Comparison of ENCODE assay signal across 8 cellular contexts in the genomic region with DNA sequence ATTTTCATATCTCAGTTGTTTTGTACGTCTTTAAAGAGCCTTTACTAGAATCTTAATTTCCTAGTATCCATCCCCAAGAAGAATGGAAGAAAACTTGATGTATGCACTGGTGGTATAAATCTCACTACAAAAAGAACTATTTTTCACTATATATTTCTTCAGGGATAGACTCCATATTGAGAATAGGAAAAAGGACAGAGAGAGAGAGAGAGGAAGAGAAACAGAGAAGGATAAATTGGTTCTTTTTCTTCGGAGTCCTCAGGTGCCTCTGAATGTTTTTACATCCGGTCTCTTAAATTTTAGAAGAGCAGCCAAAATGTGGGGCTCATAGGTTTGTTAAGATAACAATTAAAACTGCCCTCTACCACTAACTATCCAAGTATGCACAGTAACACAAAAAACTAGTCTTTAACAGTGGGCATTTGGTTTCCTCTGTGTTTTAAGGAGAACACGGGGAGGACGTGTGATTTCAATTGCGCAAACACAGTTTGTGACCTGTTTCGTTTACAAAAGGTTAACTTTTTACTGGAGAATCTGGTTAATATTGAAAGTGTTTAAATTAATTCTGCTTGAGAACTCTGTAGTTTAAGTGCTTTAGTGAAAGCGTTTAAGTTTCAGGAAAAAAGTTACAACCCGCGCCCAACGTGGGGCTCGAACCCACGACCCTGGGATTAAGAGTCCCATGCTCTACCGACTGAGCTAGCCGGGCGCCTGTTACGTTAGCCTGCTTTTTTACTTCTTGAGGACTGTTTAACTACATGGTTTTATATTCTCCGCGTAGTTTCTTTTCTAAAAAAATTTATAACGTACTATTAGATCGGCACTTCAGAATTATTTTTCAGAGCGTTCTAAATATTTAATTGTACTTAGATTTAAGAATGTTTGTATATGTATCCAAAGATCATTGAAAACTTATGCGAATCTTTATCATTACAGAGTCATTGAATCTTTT. TPM values are rescaled to one million over a fixed set of nuclear protein-coding genes. Genes with fewer than 3 reads are reported as not detected.
DNase-seq lines count a peak whose midpoint lies in the region; ATAC-seq, FAIRE-seq and TF ChIP-seq lines count a peak whose summit lies in the region.

No MANE protein-coding gene starts in this region.

- DNase-seq in AG20443 (ENCODE audit: low spot score): peak; percentile 49
- DNase-seq in H54 (ENCODE audit: insufficient read length, low spot score): no peak
- DNase-seq in NCI-H2227 (lab: John Stamatoyannopoulos, UW; ENCODE audit: unreplicated experiment): peak; percentile 81
- DNase-seq in activated CD4-positive, alpha-beta T cell treated with anti-CD3 and anti-CD28 coated beads, Interleukin-2, amount 10 ng/mL, durations not matched to agents 24 days and 14 days: peak; percentile 94
- DNase-seq in dermis blood vessel endothelial cell: peak; percentile 72
- DNase-seq in HepG2 (ENCODE audit: low spot score): peak; percentile 46
- DNase-seq in stimulated activated CD4-positive, alpha-beta T cell treated with anti-CD3 and anti-CD28 coated beads, Interleukin-2, amount 100 ng/mL, for 48 hours: peak; percentile 81 to 86
- DNase-seq in GM19240 (ENCODE audit: insufficient read length, low spot score): no peak

- CTCF ChIA-PET in HepG2 (lab: Yijun Ruan, JAX; ENCODE audit: low intra/inter-chr PET ratio, low total read pairs): no interaction called here

- H3K27ac ChIP-seq in HepG2 (ENCODE audit: extremely low read length, insufficient read depth, low read length): peak overlapping the region; percentile 51

- H3K4me3 ChIP-seq in HepG2 (replicated peaks in 1 of 3; ENCODE audit: insufficient read depth in 1 of 3, low read depth in 2 of 3, low read length in 3 of 3): peak overlapping the region; percentile 67 to 83 (median 72)

- no TSS peak for BruUV-seq in HepG2 (replicated peaks; lab: Mats Ljungman, UMichigan)

- no peaks in the 10 kb centered on the region for H4K20me1 ChIP-seq in HepG2 (ENCODE audit: insufficient read depth, low read length)

- H3K27me3 Mint-ChIP-seq in activated CD4-positive, alpha-beta T cell treated with anti-CD3 and anti-CD28 coated beads, Interleukin-2, amount 10 ng/mL, durations not matched to agents 24 days and 14 days: no peaks in the 10 kb centered on the region

- no peaks in the 10 kb centered on the region for H3K9me3 ChIP-seq in HepG2 (ENCODE audit: low read length)

- H3K79me2 ChIP-seq in HepG2 (ENCODE audit: insufficient read depth, low read length): no peaks in the 10 kb centered on the region

- H3K9ac ChIP-seq in HepG2 (ENCODE audit: insufficient read depth, low read depth, low read length): peak overlapping the region; percentile 67

- H3K9me3 Mint-ChIP-seq in activated CD4-positive, alpha-beta T cell treated with anti-CD3 and anti-CD28 coated beads, Interleukin-2, amount 10 ng/mL, durations not matched to agents 24 days and 14 days: no peaks in the 10 kb centered on the region

- no peak for TF ChIP-seq RAD21 in HepG2 (CRISPR knock-in tag; IDR thresholded peaks at IDR 0.05)

- TF ChIP-seq POLR2A in H54 (IDR thresholded peaks at IDR 0.05; ENCODE audit: low read depth, low read length) (no peak), HepG2 (IDR thresholded peaks at IDR 0.05; ENCODE audit: insufficient read depth in 1 of 2, low read depth in 2 of 2, low read length in 2 of 2) (no peak)

- peaks cover 24% of the 10 kb centered on the region for H3K4me1 Mint-ChIP-seq in activated CD4-positive, alpha-beta T cell treated with anti-CD3 and anti-CD28 coated beads, Interleukin-2, amount 10 ng/mL, durations not matched to agents 24 days and 14 days

- peak overlapping the region; percentile 77 for H2AFZ ChIP-seq in HepG2 (ENCODE audit: low read length)

- peak; percentile 19 for ATAC-seq in HepG2

- POLR2A ChIA-PET in HepG2 (lab: Yijun Ruan, JAX): interaction anchor here (1.0 kb wide), 1 partner anchor 58 kb away, joined by 5 read pairs; the partner anchor contains the start of gene ARID4A

- H3K4me3 Mint-ChIP-seq in activated CD4-positive, alpha-beta T cell treated with anti-CD3 and anti-CD28 coated beads, Interleukin-2, amount 10 ng/mL, durations not matched to agents 24 days and 14 days: no peak overlapping the region

- TF ChIP-seq EP300 in HepG2 (IDR thresholded peaks at IDR 0.05; ENCODE audit: low read depth in 2 of 2, low read length in 2 of 2): no peak
- no peak for TF ChIP-seq EP300 in HepG2 (CRISPR knock-in tag; IDR thresholded peaks at IDR 0.05; ENCODE audit: borderline replicate concordance)

- in situ Hi-C loops in HepG2 (cut with HindIII; ENCODE audit: extremely low pct_ligation_motif_present, low pct_unique_long_range_greater_than_20kb): no loop called here

- WGBS in HepG2 (ENCODE audit: low lambda C conversion rate): 13% methylated on average over 23 of the region's 23 CpGs

- no peaks in the 10 kb centered on the region for H3K27me3 ChIP-seq in HepG2 (ENCODE audit: control insufficient read depth in 1 of 2, insufficient read depth in 2 of 2, low read length in 2 of 2)

- H3K4me2 ChIP-seq in HepG2 (ENCODE audit: low read depth, low read length): peak overlapping the region; percentile 68

- peak; percentile 43 for FAIRE-seq in H54 (lab: Jason Lieb, UNC)
- peak; percentile 40 for FAIRE-seq in HepG2 (lab: Jason Lieb, UNC)

- intact Hi-C loops in activated CD4-positive, alpha-beta T cell treated with anti-CD3 and anti-CD28 coated beads, Interleukin-2, amount 10 ng/mL, durations not matched to agents 24 days and 14 days (cut with micrococcal nuclease): loop anchor here (1.0 to 5.0 kb wide), 2 partner anchors 39 to 847 kb away; partner anchors contain the start of genes ACTR10 and NAA30
- intact Hi-C loops in HepG2 (cut with micrococcal nuclease; ENCODE audit: unreplicated experiment): no loop called here

- H3K4me1 ChIP-seq in HepG2 (ENCODE audit: insufficient read depth, low read length): peaks cover 33% of the 10 kb centered on the region

- TF ChIP-seq CTCF in HepG2 (CRISPR knock-in tag; IDR thresholded peaks at IDR 0.05): no peak

- peaks cover under 1% of the 10 kb centered on the region for H3K36me3 Mint-ChIP-seq in activated CD4-positive, alpha-beta T cell treated with anti-CD3 and anti-CD28 coated beads, Interleukin-2, amount 10 ng/mL, durations not matched to agents 24 days and 14 days (ENCODE audit: low read depth)

- H3K27ac Mint-ChIP-seq in activated CD4-positive, alpha-beta T cell treated with anti-CD3 and anti-CD28 coated beads, Interleukin-2, amount 10 ng/mL, durations not matched to agents 24 days and 14 days: no peak overlapping the region

- no peaks in the 10 kb centered on the region for H3K36me3 ChIP-seq in HepG2 (replicated peaks in 1 of 2; ENCODE audit: control insufficient read depth in 1 of 2, insufficient read depth in 2 of 2, low read length in 2 of 2)

RNA-seq across cellular contexts. Expression of gene PSMA3, which starts 5.1 kb away (rescaled TPM):
- total RNA-seq in activated CD4-positive, alpha-beta T cell treated with anti-CD3 and anti-CD28 coated beads, Interleukin-2, amount 10 ng/mL, durations not matched to agents 24 days and 14 days: 474 and 479 TPM in 2 replicates
- total RNA-seq in dermis blood vessel endothelial cell (102 and 157 TPM in 2 replicates), HepG2 (2016; rRNA removed; fragmentation: Illumina TruSeq; extraction: Trizol) (275 and 443 TPM in 2 replicates)
- 91.1 and 98.5 TPM in 2 replicates for total RNA-seq in HepG2 (2016; cell fraction: cytosol; rRNA removed; fragmentation: Illumina TruSeq; extraction: Trizol; ENCODE audit: low read depth)
- total RNA-seq in HepG2 (2016; cell fraction: insoluble cytoplasmic fraction; rRNA removed; fragmentation: Illumina TruSeq; extraction: Trizol): 286 and 449 TPM in 2 replicates
- 85.3 and 99.1 TPM in 2 replicates for total RNA-seq in HepG2 (2016; cell fraction: membrane; rRNA removed; fragmentation: Illumina TruSeq; extraction: Trizol)
- total RNA-seq in HepG2 (2016; cell fraction: nucleus; rRNA removed; fragmentation: Illumina TruSeq; extraction: Trizol): 143 and 154 TPM in 2 replicates
- 167 and 232 TPM in 2 replicates for polyA plus RNA-seq in HepG2 (2011; rRNA removed)
- polyA plus RNA-seq in HepG2 (2011; cell fraction: cytosol; rRNA removed): 146 and 177 TPM in 2 replicates
- 47.5 and 66.3 TPM in 2 replicates for polyA plus RNA-seq in HepG2 (2011; cell fraction: nucleus; rRNA removed)
- 133 and 136 TPM in 2 replicates for polyA plus RNA-seq in HepG2 (2012)
- polyA plus RNA-seq in HepG2 (2016; cell fraction: cytosol; fragmentation: Illumina TruSeq; extraction: Trizol; ENCODE audit: low read depth): 61.4 and 63.4 TPM in 2 replicates
- polyA plus RNA-seq in HepG2 (2016; cell fraction: insoluble cytoplasmic fraction; fragmentation: Illumina TruSeq; extraction: Trizol; ENCODE audit: low read depth): 402 and 430 TPM in 2 replicates
- polyA plus RNA-seq in HepG2 (2016; cell fraction: membrane; fragmentation: Illumina TruSeq; extraction: Trizol; ENCODE audit: low read depth): 72.9 and 75.0 TPM in 2 replicates
- polyA plus RNA-seq in HepG2 (2016; cell fraction: nucleus; fragmentation: Illumina TruSeq; extraction: Trizol; ENCODE audit: insufficient read depth, low read depth): 170 and 172 TPM in 2 replicates
- polyA minus RNA-seq in HepG2 (2011; rRNA and poly(A)+ RNA removed; ENCODE audit: low replicate concordance): 80.9 and 206 TPM in 2 replicates
- polyA minus RNA-seq in HepG2 (2011; cell fraction: cytosol; rRNA and poly(A)+ RNA removed): 48.7 and 51.6 TPM in 2 replicates
- 75.1 and 78.7 TPM in 2 replicates for polyA minus RNA-seq in HepG2 (2011; cell fraction: nucleus; rRNA and poly(A)+ RNA removed)

RNA-seq across cellular contexts. Expression of gene ACTR10, which starts 39.6 kb away (rescaled TPM):
- 38.7 and 40.5 TPM in 2 replicates for total RNA-seq in activated CD4-positive, alpha-beta T cell treated with anti-CD3 and anti-CD28 coated beads, Interleukin-2, amount 10 ng/mL, durations not matched to agents 24 days and 14 days
- total RNA-seq in dermis blood vessel endothelial cell: 39.6 and 42.4 TPM in 2 replicates
- total RNA-seq in HepG2 (2016; rRNA removed; fragmentation: Illumina TruSeq; extraction: Trizol): 41.3 and 49.4 TPM in 2 replicates
- total RNA-seq in HepG2 (2016; cell fraction: cytosol; rRNA removed; fragmentation: Illumina TruSeq; extraction: Trizol; ENCODE audit: low read depth): 4.8 and 5.3 TPM in 2 replicates
- total RNA-seq in HepG2 (2016; cell fraction: insoluble cytoplasmic fraction; rRNA removed; fragmentation: Illumina TruSeq; extraction: Trizol): 39.6 and 51.2 TPM in 2 replicates
- total RNA-seq in HepG2 (2016; cell fraction: membrane; rRNA removed; fragmentation: Illumina TruSeq; extraction: Trizol): 6.6 and 10.6 TPM in 2 replicates
- total RNA-seq in HepG2 (2016; cell fraction: nucleus; rRNA removed; fragmentation: Illumina TruSeq; extraction: Trizol): 27.5 and 28.3 TPM in 2 replicates
- 27.5 and 30.0 TPM in 2 replicates for polyA plus RNA-seq in HepG2 (2011; rRNA removed)
- 10.0 and 20.8 TPM in 2 replicates for polyA plus RNA-seq in HepG2 (2011; cell fraction: cytosol; rRNA removed)
- polyA plus RNA-seq in HepG2 (2011; cell fraction: nucleus; rRNA removed): 9.2 and 12.4 TPM in 2 replicates
- polyA plus RNA-seq in HepG2 (2012): 29.5 and 35.3 TPM in 2 replicates
- polyA plus RNA-seq in HepG2 (2016; cell fraction: cytosol; fragmentation: Illumina TruSeq; extraction: Trizol; ENCODE audit: low read depth): 3.5 and 4.8 TPM in 2 replicates
- 56.3 and 58.2 TPM in 2 replicates for polyA plus RNA-seq in HepG2 (2016; cell fraction: insoluble cytoplasmic fraction; fragmentation: Illumina TruSeq; extraction: Trizol; ENCODE audit: low read depth)
- polyA plus RNA-seq in HepG2 (2016; cell fraction: membrane; fragmentation: Illumina TruSeq; extraction: Trizol; ENCODE audit: low read depth): 5.7 and 8.7 TPM in 2 replicates
- polyA plus RNA-seq in HepG2 (2016; cell fraction: nucleus; fragmentation: Illumina TruSeq; extraction: Trizol; ENCODE audit: insufficient read depth, low read depth): 52.1 and 55.6 TPM in 2 replicates
- polyA minus RNA-seq in HepG2 (2011; rRNA and poly(A)+ RNA removed; ENCODE audit: low replicate concordance): 3.7 and 6.4 TPM in 2 replicates
- 14.1 and 16.8 TPM in 2 replicates for polyA minus RNA-seq in HepG2 (2011; cell fraction: cytosol; rRNA and poly(A)+ RNA removed)
- 29.3 and 33.6 TPM in 2 replicates for polyA minus RNA-seq in HepG2 (2011; cell fraction: nucleus; rRNA and poly(A)+ RNA removed)

RNA-seq across cellular contexts. Expression of gene ARID4A, which starts 58.8 kb away (rescaled TPM):
- total RNA-seq in activated CD4-positive, alpha-beta T cell treated with anti-CD3 and anti-CD28 coated beads, Interleukin-2, amount 10 ng/mL, durations not matched to agents 24 days and 14 days: 18.7 and 20.3 TPM in 2 replicates
- 15.9 and 17.9 TPM in 2 replicates for total RNA-seq in dermis blood vessel endothelial cell
- 9.7 and 9.9 TPM in 2 replicates for total RNA-seq in HepG2 (2016; rRNA removed; fragmentation: Illumina TruSeq; extraction: Trizol)
- 27.6 and 35.2 TPM in 2 replicates for total RNA-seq in HepG2 (2016; cell fraction: cytosol; rRNA removed; fragmentation: Illumina TruSeq; extraction: Trizol; ENCODE audit: low read depth)
- total RNA-seq in HepG2 (2016; cell fraction: insoluble cytoplasmic fraction; rRNA removed; fragmentation: Illumina TruSeq; extraction: Trizol): 8.3 and 10.4 TPM in 2 replicates
- total RNA-seq in HepG2 (2016; cell fraction: membrane; rRNA removed; fragmentation: Illumina TruSeq; extraction: Trizol): 10.1 and 11.0 TPM in 2 replicates
- 20.6 and 24.9 TPM in 2 replicates for total RNA-seq in HepG2 (2016; cell fraction: nucleus; rRNA removed; fragmentation: Illumina TruSeq; extraction: Trizol)
- 6.2 and 7.2 TPM in 2 replicates for polyA plus RNA-seq in HepG2 (2011; rRNA removed)
- polyA plus RNA-seq in HepG2 (2011; cell fraction: cytosol; rRNA removed): 1.9 and 3.0 TPM in 2 replicates
- 11.9 and 12.4 TPM in 2 replicates for polyA plus RNA-seq in HepG2 (2011; cell fraction: nucleus; rRNA removed)
- 9.0 and 12.9 TPM in 2 replicates for polyA plus RNA-seq in HepG2 (2012)
- polyA plus RNA-seq in HepG2 (2016; cell fraction: cytosol; fragmentation: Illumina TruSeq; extraction: Trizol; ENCODE audit: low read depth): 0.31 and 0.49 TPM in 2 replicates
- polyA plus RNA-seq in HepG2 (2016; cell fraction: insoluble cytoplasmic fraction; fragmentation: Illumina TruSeq; extraction: Trizol; ENCODE audit: low read depth): 10.4 and 10.9 TPM in 2 replicates
- 1.0 and 1.1 TPM in 2 replicates for polyA plus RNA-seq in HepG2 (2016; cell fraction: membrane; fragmentation: Illumina TruSeq; extraction: Trizol; ENCODE audit: low read depth)
- 25.3 and 34.6 TPM in 2 replicates for polyA plus RNA-seq in HepG2 (2016; cell fraction: nucleus; fragmentation: Illumina TruSeq; extraction: Trizol; ENCODE audit: insufficient read depth, low read depth)
- 5.8 and 8.2 TPM in 2 replicates for polyA minus RNA-seq in HepG2 (2011; rRNA and poly(A)+ RNA removed; ENCODE audit: low replicate concordance)
- 6.2 and 8.8 TPM in 2 replicates for polyA minus RNA-seq in HepG2 (2011; cell fraction: cytosol; rRNA and poly(A)+ RNA removed)
- polyA minus RNA-seq in HepG2 (2011; cell fraction: nucleus; rRNA and poly(A)+ RNA removed): 73.2 and 80.9 TPM in 2 replicates

Comparison
In these comparisons a context has a peak if more than half of its experiments do, and no peak if none do; other contexts are left out.
1. DNase-seq: peak in AG20443 (single experiment), NCI-H2227 (single experiment), activated CD4-positive, alpha-beta T cell treated with anti-CD3 and anti-CD28 coated beads, Interleukin-2, amount 10 ng/mL, durations not matched to agents 24 days and 14 days (single experiment), dermis blood vessel endothelial cell (single experiment), HepG2 (single experiment) and stimulated activated CD4-positive, alpha-beta T cell treated with anti-CD3 and anti-CD28 coated beads, Interleukin-2, amount 100 ng/mL, for 48 hours (2 of 2); none in H54 (single experiment) and GM19240 (single experiment).